In the genomic region with DNA sequence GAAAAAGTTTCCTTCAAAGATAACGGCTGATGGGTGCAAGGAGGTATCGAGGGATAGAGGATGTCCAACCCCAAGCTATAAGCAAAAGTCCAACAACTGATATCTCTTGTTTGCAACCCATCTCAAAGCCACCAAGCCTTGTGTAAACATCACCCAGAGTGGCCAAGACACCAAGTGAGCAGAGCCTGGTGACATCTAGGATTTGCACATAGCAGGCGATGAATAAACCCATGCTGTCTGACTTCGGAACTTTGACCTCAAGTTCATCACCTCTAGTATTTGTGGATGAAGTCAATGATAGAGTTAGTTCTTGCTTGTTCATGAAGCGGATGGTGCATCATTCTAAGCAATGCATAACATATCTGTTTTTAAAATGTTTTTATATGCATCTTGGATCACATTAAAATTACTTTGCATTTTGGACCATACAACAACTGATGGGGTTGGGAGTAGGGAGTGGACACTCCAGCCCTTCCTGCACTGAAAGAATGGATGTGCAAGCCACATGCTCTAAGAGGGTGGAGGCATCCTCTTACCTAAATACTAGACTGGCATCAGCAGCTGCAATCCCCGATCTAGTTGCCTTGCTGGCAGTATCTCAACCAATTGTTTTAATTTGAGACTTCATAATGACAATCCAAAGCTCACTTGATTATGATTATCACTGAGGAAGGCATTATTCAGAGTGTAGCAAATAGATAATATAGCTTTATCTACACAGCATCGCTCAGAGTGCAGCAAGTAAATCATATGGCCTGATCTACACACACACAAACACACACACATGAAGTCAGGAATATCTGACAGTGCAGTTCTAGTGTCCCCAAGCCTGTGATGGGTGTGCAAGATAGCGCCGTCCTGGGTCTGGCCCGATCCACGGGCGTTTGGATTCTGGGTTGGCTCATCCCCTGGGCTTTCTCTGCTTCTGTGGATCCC, we compare ENCODE assay signal across 16 cellular contexts.
DNase-seq lines count a peak whose midpoint lies in the region; ATAC-seq and TF ChIP-seq lines count a peak whose summit lies in the region.
"Had no signal": no experiment of that assay in that cellular context is flagged by ENCODE, and none has a peak within 500 bp of the region (broad histone marks: within the 10 kb centered on the region; RNA-seq: fewer than 3 reads in every experiment).

No MANE protein-coding gene starts in this region.

- H2BK120ac ChIP-seq in IMR-90 (ENCODE audit: low read depth, low read length) (peak overlapping the region; percentile 83), mesenchymal stem cell (ENCODE audit: low read depth, low read length) (no peak overlapping the region)

- peak overlapping the region; percentile 53 for H2BK20ac ChIP-seq in IMR-90 (ENCODE audit: low read depth, low read length)

- peak overlapping the region in 1 of 2 experiments; percentile 91 for H2BK12ac ChIP-seq in mesenchymal stem cell (ENCODE audit: low read length in 2 of 2)

- peak overlapping the region in 1 of 2 experiments; percentile 16; a peak in 1 of 4 replicates for H4K8ac ChIP-seq in IMR-90 (ENCODE audit: low read depth in 2 of 2, low read length in 2 of 2)
- no peak overlapping the region for H4K8ac ChIP-seq in mesenchymal stem cell (ENCODE audit: low read length)

- H3K14ac ChIP-seq in IMR-90 (replicated peaks; ENCODE audit: low read depth, low read length), result peak overlapping the region; percentile 66; the same call in 1 of the 2 replicates
- H3K14ac ChIP-seq in mesenchymal stem cell (ENCODE audit: low read length in 2 of 2), result no peak overlapping the region

- no peaks in the 10 kb centered on the region for H3K36me3 Mint-ChIP-seq in dendritic cell treated with granulocyte-macrophage colony-stimulating factor and Interleukin-4, amounts not matched to agents 40 ng/mL and 50 ng/mL, for 4 days (ENCODE audit: low read depth)
- peaks cover 6 to 10% of the 10 kb centered on the region in 2 donors for H3K36me3 Mint-ChIP-seq in activated naive CD4-positive, alpha-beta T cell treated with anti-CD3 and anti-CD28 coated beads, Interleukin-2, amount 50 U/mL, for 72 hours
- H3K36me3 Mint-ChIP-seq: immature natural killer cell had no signal

- H3K9ac ChIP-seq in BLaER1 (peak overlapping the region; percentile 59), IMR-90 (ENCODE audit: low read depth, low read length) (no peak overlapping the region), mesenchymal stem cell (ENCODE audit: low read length) (no peak overlapping the region)

- in situ Hi-C loops in IMR-90 (cut with MboI; ENCODE audit: low sequenced_read_pairs), result no loop called here
- in situ Hi-C loops in gastrocnemius medialis (cut with MboI; ENCODE audit: low sequenced_read_pairs in 4 of 4), result loop anchor here in 1 of 4 donors (25.0 kb wide), 1 partner anchor 174 kb away; a partner anchor contains a TSS

- H3K27me3 ChIP-seq in BLaER1, result no peaks in the 10 kb centered on the region
- H3K27me3 ChIP-seq in IMR-90 (ENCODE audit: control insufficient read depth, insufficient read depth, low read length), result no peaks in the 10 kb centered on the region
- H3K27me3 ChIP-seq in gastrocnemius medialis, result no peaks in the 10 kb centered on the region
- peaks cover 4 to 68% of the 10 kb centered on the region in 2 experiments for H3K27me3 ChIP-seq in mesenchymal stem cell (ENCODE audit: control insufficient read depth in 1 of 2, insufficient read depth in 1 of 2, low read length in 2 of 2)
- H3K27me3 ChIP-seq: gastroesophageal sphincter had no signal

- H3K9me3 ChIP-seq in BLaER1 (no peaks in the 10 kb centered on the region), IMR-90 (ENCODE audit: control insufficient read depth, insufficient read depth, low read length) (no peaks in the 10 kb centered on the region), gastrocnemius medialis (no peaks in the 10 kb centered on the region), mesenchymal stem cell (ENCODE audit: control insufficient read depth, low read length) (no peaks in the 10 kb centered on the region)
- H3K9me3 ChIP-seq: gastroesophageal sphincter had no signal

- TF ChIP-seq RAD21 in IMR-90 (IDR thresholded peaks at IDR 0.05; ENCODE audit: low read length), result no peak

- H3K4me2 ChIP-seq in BLaER1 (peak overlapping the region; percentile 97), IMR-90 (ENCODE audit: low read depth, low read length) (no peak overlapping the region), mesenchymal stem cell (ENCODE audit: low read length, poor library complexity, severe bottlenecking) (no peak overlapping the region)

- H2AK5ac ChIP-seq in IMR-90 (ENCODE audit: low read depth, low read length) (peak overlapping the region; percentile 68), mesenchymal stem cell (ENCODE audit: low read length, severe bottlenecking) (no peak overlapping the region)

- H2AK9ac ChIP-seq in IMR-90 (replicated peaks; ENCODE audit: low read depth, low read length, poor library complexity), result no peak overlapping the region

- H2AFZ ChIP-seq in IMR-90 (replicated peaks; ENCODE audit: low read length, poor library complexity), result no peak overlapping the region
- no peak overlapping the region for H2AFZ ChIP-seq in mesenchymal stem cell (ENCODE audit: low read depth, low read length)

- no peak overlapping the region for H3K56ac ChIP-seq in IMR-90 (ENCODE audit: extremely low read depth, insufficient read depth, low read length)

- TF ChIP-seq POLR2A in IMR-90 (IDR thresholded peaks at IDR 0.05; ENCODE audit: low read depth, low read length), result no peak
- no peak for TF ChIP-seq POLR2A in gastrocnemius medialis (IDR thresholded peaks at IDR 0.05)

- no peaks in the 10 kb centered on the region for H3K9me3 Mint-ChIP-seq in dendritic cell treated with granulocyte-macrophage colony-stimulating factor and Interleukin-4, amounts not matched to agents 40 ng/mL and 50 ng/mL, for 4 days
- peaks cover 0 to 6% of the 10 kb centered on the region in 2 donors for H3K9me3 Mint-ChIP-seq in activated naive CD4-positive, alpha-beta T cell treated with anti-CD3 and anti-CD28 coated beads, Interleukin-2, amount 50 U/mL, for 72 hours
- H3K9me3 Mint-ChIP-seq: activated T-cell treated with anti-CD3 and anti-CD28 coated beads, Interleukin-2, amount 50 U/mL, for 4 hours had no signal

- H2BK5ac ChIP-seq in IMR-90 (ENCODE audit: low read depth, low read length, poor library complexity, severe bottlenecking) (no peak overlapping the region), mesenchymal stem cell (ENCODE audit: low read depth, low read length, poor library complexity, severe bottlenecking) (no peak overlapping the region)

- H4K91ac ChIP-seq in IMR-90 (ENCODE audit: insufficient read depth, low read depth, low read length) (peak overlapping the region; percentile 65), mesenchymal stem cell (ENCODE audit: low read length) (no peak overlapping the region)

- H3K36me3 ChIP-seq in BLaER1 (no peaks in the 10 kb centered on the region), IMR-90 (ENCODE audit: control insufficient read depth, insufficient read depth, low read length) (no peaks in the 10 kb centered on the region), gastrocnemius medialis (no peaks in the 10 kb centered on the region), mesenchymal stem cell (ENCODE audit: control insufficient read depth in 1 of 2, insufficient read depth in 2 of 2, low read depth in 1 of 2, low read length in 2 of 2) (no peaks in the 10 kb centered on the region)
- H3K36me3 ChIP-seq: gastroesophageal sphincter had no signal

- H3K4me1 ChIP-seq in BLaER1 (peaks cover 100% of the 10 kb centered on the region), IMR-90 (ENCODE audit: control insufficient read depth, insufficient read depth, low read length) (peaks cover 35% of the 10 kb centered on the region), gastrocnemius medialis (peaks cover 75 to 78% of the 10 kb centered on the region in 2 donors), mesenchymal stem cell (ENCODE audit: control insufficient read depth, insufficient read depth, low read depth, low read length) (peaks cover 33% of the 10 kb centered on the region)

- H3K4me3 ChIP-seq in BLaER1 (peak overlapping the region; percentile 59), IMR-90 (ENCODE audit: insufficient read depth, low read depth, low read length) (no peak overlapping the region), gastrocnemius medialis (no peak overlapping the region), mesenchymal stem cell (ENCODE audit: insufficient read depth in 1 of 2, low read depth in 1 of 2, low read length in 2 of 2) (no peak overlapping the region)
- H3K4me3 ChIP-seq: gastroesophageal sphincter had no signal

- H3K79me1 ChIP-seq in IMR-90 (ENCODE audit: low read depth in 1 of 2, low read length in 2 of 2) (no peaks in the 10 kb centered on the region), mesenchymal stem cell (replicated peaks; ENCODE audit: low read length, poor library complexity, severe bottlenecking) (no peaks in the 10 kb centered on the region)

- TF ChIP-seq CTCF in IMR-90 (conservative IDR thresholded peaks at IDR 0.05; ENCODE audit: low read depth, low read length), result no peak
- TF ChIP-seq CTCF in gastrocnemius medialis (IDR thresholded peaks at IDR 0.05 in 4 of 5, conservative IDR thresholded peaks at IDR 0.05 in 1 of 5), result no peak

- BruUV-seq in IMR-90 (replicated peaks; lab: Mats Ljungman, UMichigan), result no TSS peak

- DNase-seq in IMR-90 (no peak), gastrocnemius medialis (no peak), NCI-H2196 (lab: John Stamatoyannopoulos, UW; ENCODE audit: unreplicated experiment) (no peak), mesenchymal stem cell (no peak)
- DNase-seq in activated naive CD4-positive, alpha-beta T cell treated with anti-CD3 and anti-CD28 coated beads, Interleukin-2, amount 50 U/mL, for 72 hours (ENCODE audit: low spot score in 2 of 2), result no peak
- DNase-seq: activated CD4-positive, alpha-beta T cell treated with anti-CD3 and anti-CD28 coated beads, Interleukin-2, amount 50 U/mL, for 4 hours; activated T-cell treated with anti-CD3 and anti-CD28 coated beads, Interleukin-2, amount 50 U/mL, for 4 hours; cerebellar nuclear complex; immature natural killer cell; nucleus accumbens; small intestine; stimulated activated naive CD8-positive, alpha-beta T cell treated with anti-CD3 and anti-CD28 coated beads, Interleukin-15, Interleukin-2, amounts not matched to agents 100 U/mL and 50 U/mL, for 24 hours had no signal

- WGBS in IMR-90 (ENCODE audit: extremely low coverage in 2 of 2, insufficient read length in 1 of 2), 2 experiments, result 98% methylated on average over 5 of the region's 12 CpGs; no CpG with 5 or more reads in 1 of the 2 experiments
- 87% methylated on average over 11 of the region's 12 CpGs for WGBS in mesenchymal stem cell

- H3K27ac ChIP-seq in BLaER1, result peak overlapping the region; percentile 82
- no peak overlapping the region for H3K27ac ChIP-seq in IMR-90 (ENCODE audit: insufficient read depth, low read length)
- H3K27ac ChIP-seq in gastrocnemius medialis, result peak overlapping the region; percentile 13 to 67 (median 36)
- no peak overlapping the region for H3K27ac ChIP-seq in mesenchymal stem cell (ENCODE audit: low read length, poor library complexity, severe bottlenecking)

- H3K23ac ChIP-seq in IMR-90 (ENCODE audit: low read depth, low read length) (peak overlapping the region; percentile 60), mesenchymal stem cell (ENCODE audit: low read length in 2 of 2) (no peak overlapping the region)

- no peak overlapping the region; the same call in 1 of the 2 replicates for H4K5ac ChIP-seq in IMR-90 (ENCODE audit: low read depth, low read length)

- CTCF ChIA-PET in IMR-90 (lab: Yijun Ruan, JAX), result no interaction called here

- intact Hi-C loops in IMR-90 (cut with micrococcal nuclease) (loop anchor here (5.0 to 10.0 kb wide), 3 partner anchors 64 to 182 kb away; a partner anchor contains a TSS), gastrocnemius medialis (cut with DNase I; ENCODE audit: low total_unique reads) (loop anchor here (5.0 kb wide), 1 partner anchor 59 kb away; no protein-coding TSS in a partner anchor)
- intact Hi-C loops in dendritic cell treated with granulocyte-macrophage colony-stimulating factor and Interleukin-4, amounts not matched to agents 40 ng/mL and 50 ng/mL, for 4 days (cut with micrococcal nuclease), result no loop called here

- no peak overlapping the region for H3K4me3 Mint-ChIP-seq in dendritic cell treated with granulocyte-macrophage colony-stimulating factor and Interleukin-4, amounts not matched to agents 40 ng/mL and 50 ng/mL, for 4 days
- H3K4me3 Mint-ChIP-seq: activated T-cell treated with anti-CD3 and anti-CD28 coated beads, Interleukin-2, amount 50 U/mL, for 4 hours; B cell; immature natural killer cell had no signal

- peak overlapping the region; percentile 77 for H3K27ac Mint-ChIP-seq in dendritic cell treated with granulocyte-macrophage colony-stimulating factor and Interleukin-4, amounts not matched to agents 40 ng/mL and 50 ng/mL, for 4 days
- peak overlapping the region in 1 of 2 donors; percentile 65 for H3K27ac Mint-ChIP-seq in activated naive CD4-positive, alpha-beta T cell treated with anti-CD3 and anti-CD28 coated beads, Interleukin-2, amount 50 U/mL, for 72 hours
- H3K27ac Mint-ChIP-seq: B cell, immature natural killer cell had no signal

- POLR2A ChIA-PET in IMR-90 (lab: Charles Lee; ENCODE audit: unreplicated experiment), result no interaction called here

- H3K18ac ChIP-seq in IMR-90 (ENCODE audit: low read depth, low read length) (no peak overlapping the region), mesenchymal stem cell (ENCODE audit: low read depth in 1 of 2, low read length in 2 of 2) (no peak overlapping the region)

- H3K27me3 Mint-ChIP-seq in dendritic cell treated with granulocyte-macrophage colony-stimulating factor and Interleukin-4, amounts not matched to agents 40 ng/mL and 50 ng/mL, for 4 days, result peaks cover 67% of the 10 kb centered on the region

- peak overlapping the region; percentile 37; the same call in 1 of the 3 replicates for H2BK15ac ChIP-seq in IMR-90 (ENCODE audit: low read depth, low read length)
- no peak overlapping the region for H2BK15ac ChIP-seq in mesenchymal stem cell (ENCODE audit: low read depth, poor library complexity, severe bottlenecking)

- ATAC-seq in IMR-90 (ENCODE audit: low read depth) (no peak), gastrocnemius medialis (no peak)
- no peak for ATAC-seq in activated naive CD4-positive, alpha-beta T cell treated with anti-CD3 and anti-CD28 coated beads, Interleukin-2, amount 50 U/mL, for 72 hours
- ATAC-seq: gastroesophageal sphincter had no signal

- peaks cover 18% of the 10 kb centered on the region for H3K9me1 ChIP-seq in IMR-90 (ENCODE audit: insufficient read depth, low read length)

- H4K20me1 ChIP-seq in BLaER1, result no peaks in the 10 kb centered on the region
- H4K20me1 ChIP-seq in IMR-90 (ENCODE audit: insufficient read depth, low read length), result no peaks in the 10 kb centered on the region; the same call in 1 of the 2 replicates

- peak overlapping the region; percentile 77 for H3K4ac ChIP-seq in IMR-90 (ENCODE audit: low read depth, low read length)
- H3K4ac ChIP-seq in mesenchymal stem cell (ENCODE audit: low read depth in 1 of 2, low read length in 2 of 2), result peak overlapping the region in 1 of 2 experiments; percentile 7

- peaks cover 43% of the 10 kb centered on the region for H3K4me1 Mint-ChIP-seq in dendritic cell treated with granulocyte-macrophage colony-stimulating factor and Interleukin-4, amounts not matched to agents 40 ng/mL and 50 ng/mL, for 4 days (ENCODE audit: low read depth)

- dilution Hi-C loops in IMR-90 (cut with HindIII; ENCODE audit: low sequenced_read_pairs, unreplicated experiment), result no loop called here

Comparison
In these comparisons a context has a peak if more than half of its experiments do, and no peak if none do; other contexts are left out.
1. H3K27ac ChIP-seq: peak in BLaER1 (single experiment) and gastrocnemius medialis (4 of 4); none in IMR-90 (single experiment) and mesenchymal stem cell (single experiment).